In the genomic region with DNA sequence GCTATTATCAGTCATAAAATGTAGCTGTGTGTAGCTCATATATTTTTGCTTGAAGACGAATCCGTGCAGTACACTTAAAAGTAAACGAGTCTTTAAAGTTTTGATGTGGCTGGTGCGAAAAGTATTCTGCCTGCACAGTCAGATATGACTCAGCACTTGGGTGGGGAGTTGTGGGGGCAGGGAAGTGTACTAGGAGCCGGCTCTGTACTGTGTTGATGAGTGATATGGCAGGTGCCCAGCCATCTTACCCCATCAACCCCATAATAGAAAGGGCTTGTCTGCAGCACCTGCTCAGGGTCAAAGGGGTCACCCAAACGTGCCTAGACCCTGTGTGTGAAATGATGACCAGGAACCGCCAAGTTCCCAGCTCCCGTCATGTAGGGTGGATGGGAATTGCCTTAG, we compare ENCODE assay signal across 8 cellular contexts. TPM values are rescaled to one million over a fixed set of nuclear protein-coding genes. Genes with fewer than 3 reads are reported as not detected.
DNase-seq lines count a peak whose midpoint lies in the region; ATAC-seq and TF ChIP-seq lines count a peak whose summit lies in the region.

No MANE protein-coding gene starts in this region.

- no peak for TF ChIP-seq CTCF in PC-9 (conservative IDR thresholded peaks at IDR 0.05)
- no peak for TF ChIP-seq CTCF in endodermal cell (conservative IDR thresholded peaks at IDR 0.05)

- H2AFZ ChIP-seq in PC-9, result no peak overlapping the region

- POLR2A ChIA-PET in PC-9 (lab: Charles Lee; ENCODE audit: unreplicated experiment), result interaction anchor here (0.6 kb wide), 1 partner anchor 44 kb away, joined by 4 read pairs; no protein-coding TSS in a partner anchor

- H3K4me3 Mint-ChIP-seq in activated naive CD4-positive, alpha-beta T cell treated with anti-CD3 and anti-CD28 coated beads for 36 hours, result no peak overlapping the region
- no peak overlapping the region for H3K4me3 Mint-ChIP-seq in endodermal cell

- peaks cover 23% of the 10 kb centered on the region for H3K27me3 Mint-ChIP-seq in activated naive CD4-positive, alpha-beta T cell treated with anti-CD3 and anti-CD28 coated beads for 36 hours (ENCODE audit: low read depth)
- no peaks in the 10 kb centered on the region for H3K27me3 Mint-ChIP-seq in endodermal cell (ENCODE audit: insufficient read depth)

- H3K79me2 ChIP-seq in PC-9 (ENCODE audit: low read depth), result no peaks in the 10 kb centered on the region

- no TSS peak for BruUV-seq in PC-9 (replicated peaks; lab: Mats Ljungman, UMichigan)

- H3K27ac ChIP-seq in PC-9 (peak overlapping the region; percentile 27; the same call in 1 of the 2 replicates), endodermal cell (ENCODE audit: low read depth, low read length) (no peak overlapping the region)

- H3K9ac ChIP-seq in endodermal cell (ENCODE audit: extremely low read depth, low read length, poor library complexity, severe bottlenecking), result no peak overlapping the region

- H3K4me1 Mint-ChIP-seq in activated naive CD4-positive, alpha-beta T cell treated with anti-CD3 and anti-CD28 coated beads for 36 hours (ENCODE audit: low read depth), result peaks cover 22% of the 10 kb centered on the region
- H3K4me1 Mint-ChIP-seq in endodermal cell, result peaks cover 44% of the 10 kb centered on the region

- H3K36me3 ChIP-seq in PC-9 (ENCODE audit: low read depth), result peaks cover 4% of the 10 kb centered on the region; the same call in 1 of the 2 replicates
- peaks cover 16% of the 10 kb centered on the region for H3K36me3 ChIP-seq in endodermal cell (ENCODE audit: control insufficient read depth, insufficient read depth, low read length)

- H3K9me3 Mint-ChIP-seq in activated naive CD4-positive, alpha-beta T cell treated with anti-CD3 and anti-CD28 coated beads for 36 hours, result no peaks in the 10 kb centered on the region
- H3K9me3 Mint-ChIP-seq in endodermal cell, result no peaks in the 10 kb centered on the region

- peaks cover 18% of the 10 kb centered on the region for H3K36me3 Mint-ChIP-seq in activated naive CD4-positive, alpha-beta T cell treated with anti-CD3 and anti-CD28 coated beads for 36 hours (ENCODE audit: low read depth)
- peaks cover 15% of the 10 kb centered on the region for H3K36me3 Mint-ChIP-seq in endodermal cell (ENCODE audit: low read depth)

- no peak overlapping the region for H3K27ac Mint-ChIP-seq in activated naive CD4-positive, alpha-beta T cell treated with anti-CD3 and anti-CD28 coated beads for 36 hours
- H3K27ac Mint-ChIP-seq in endodermal cell, result no peak overlapping the region

- no peaks in the 10 kb centered on the region for H3K9me2 ChIP-seq in PC-9 (ENCODE audit: insufficient read depth)

- in situ Hi-C loops in Caki2 (cut with HindIII; ENCODE audit: low pct_unique_long_range_greater_than_20kb, low sequenced_read_pairs), result no loop called here

- CTCF ChIA-PET in PC-9 (lab: Charles Lee), result no interaction called here
- CTCF ChIA-PET in activated naive CD4-positive, alpha-beta T cell treated with anti-CD3 and anti-CD28 coated beads for 36 hours (lab: Charles Lee), result interaction anchor here (1.5 kb wide), 1 partner anchor 16 kb away, joined by 3 read pairs; no protein-coding TSS in a partner anchor

- intact Hi-C loops in PC-9 (cut with micrococcal nuclease; ENCODE audit: unreplicated experiment), result no loop called here
- intact Hi-C loops in activated naive CD4-positive, alpha-beta T cell treated with anti-CD3 and anti-CD28 coated beads for 36 hours (cut with micrococcal nuclease), result loop anchor here (2.0 kb wide), 1 partner anchor 14 kb away; no protein-coding TSS in a partner anchor
- intact Hi-C loops in left colon (cut with DNase I, micrococcal nuclease), result no loop called here

- H3K4me3 ChIP-seq in PC-9, result no peak overlapping the region
- no peak overlapping the region for H3K4me3 ChIP-seq in endodermal cell (ENCODE audit: low read length)

- ATAC-seq in GM21786 (IDR thresholded peaks at IDR 0.05; ENCODE audit: unreplicated experiment), result peak; percentile 88
- peak; percentile 89 for ATAC-seq in left colon

- no peaks in the 10 kb centered on the region for H3K27me3 ChIP-seq in PC-9 (ENCODE audit: insufficient read depth, low read depth)
- no peaks in the 10 kb centered on the region for H3K27me3 ChIP-seq in endodermal cell (ENCODE audit: control insufficient read depth, insufficient read depth, low read length, poor library complexity, severe bottlenecking)

- WGBS in endodermal cell (ENCODE audit: insufficient coverage in 1 of 2, insufficient read length in 1 of 2), 2 experiments, result 88 to 93% methylated on average over 5 to 7 of the region's 8 CpGs

- H3K4me2 ChIP-seq in PC-9, result peak overlapping the region; percentile 44

- H3K4me1 ChIP-seq in PC-9 (replicated peaks; ENCODE audit: insufficient read depth) (peaks cover 33% of the 10 kb centered on the region), endodermal cell (ENCODE audit: control insufficient read depth, insufficient read depth, low read length) (peaks cover 8% of the 10 kb centered on the region)

- DNase-seq in Caki2 (ENCODE audit: low read depth) (peak; percentile 62), PC-9 (peak; percentile 53 to 64), left colon (peak; percentile 57 to 62), stromal cell of bone marrow (ENCODE audit: low read depth) (peak; percentile 55), NCI-H1105 treated with DMSO at 0.1 percent for 48 hours (lab: John Stamatoyannopoulos, UW) (no peak), endodermal cell (no peak)
- DNase-seq in activated naive CD4-positive, alpha-beta T cell treated with anti-CD3 and anti-CD28 coated beads for 36 hours, result peak; percentile 84

- peaks cover 21% of the 10 kb centered on the region for H3F3A ChIP-seq in PC-9 (ENCODE audit: insufficient read depth, low read depth)

- H3K9me3 ChIP-seq in PC-9 (ENCODE audit: insufficient read depth, low read depth) (no peaks in the 10 kb centered on the region), endodermal cell (ENCODE audit: control insufficient read depth, low read length) (no peaks in the 10 kb centered on the region)

- no peaks in the 10 kb centered on the region for H4K20me1 ChIP-seq in PC-9 (ENCODE audit: insufficient read depth)

RNA-seq across cellular contexts. Expression of a gene that starts 47.8 kb away (rescaled TPM):
- 4.6 and 10.0 TPM in 2 replicates for total RNA-seq in Caki2 (2014; rRNA removed; shearing (Covaris generic); ENCODE audit: low replicate concordance)
- total RNA-seq in PC-9 (2021) (12.4 and 17.0 TPM in 2 replicates), left colon (10 to 100 TPM; 21.2 to 38.6 TPM), endodermal cell (10 to 100 TPM; 16.7 to 21.0 TPM)
- total RNA-seq in activated naive CD4-positive, alpha-beta T cell treated with anti-CD3 and anti-CD28 coated beads for 36 hours, result 10 to 100 TPM; 11.5 to 12.8 TPM
- 18.3 TPM for polyA plus RNA-seq in endodermal cell (2013, experiment 1 of 2)
- polyA plus RNA-seq in endodermal cell (2013, experiment 2 of 2), result 21.4 TPM

Comparison
In these comparisons a context has a peak if more than half of its experiments do, and no peak if none do; other contexts are left out.
1. DNase-seq: peak in Caki2 (single experiment), PC-9 (2 of 2), activated naive CD4-positive, alpha-beta T cell treated with anti-CD3 and anti-CD28 coated beads for 36 hours (single experiment), left colon (2 of 2) and stromal cell of bone marrow (single experiment); none in NCI-H1105 treated with DMSO at 0.1 percent for 48 hours (single experiment) and endodermal cell (single experiment).